In genomic region chr15:65060641-65061397, GRCh38 we compare ENCODE assay signal across 19 cellular contexts. TPM values are rescaled to one million over a fixed set of nuclear protein-coding genes. Genes with fewer than 3 reads are reported as not detected.
DNase-seq lines count a peak whose midpoint lies in the region; ATAC-seq, FAIRE-seq and TF ChIP-seq lines count a peak whose summit lies in the region.
"Had no signal": no experiment of that assay in that cellular context is flagged by ENCODE, and none has a peak within 500 bp of the region (broad histone marks: within the 10 kb centered on the region; RNA-seq: fewer than 3 reads in every experiment).

No MANE protein-coding gene starts in this region.

- ATAC-seq in GM21786 (IDR thresholded peaks at IDR 0.05; ENCODE audit: unreplicated experiment) = no peak
- ATAC-seq in HG02973 (IDR thresholded peaks at IDR 0.05; ENCODE audit: unreplicated experiment) = no peak
- no peak for ATAC-seq in HG02623 (IDR thresholded peaks at IDR 0.05; ENCODE audit: unreplicated experiment)
- ATAC-seq: K562, psoas muscle had no signal

- intact Hi-C loops in head of caudate nucleus (cut with DNase I) = no loop called here

- H3K27ac ChIP-seq in temporal lobe (ENCODE audit: low read depth, low read length) = peak overlapping the region; percentile 63
- H3K27ac ChIP-seq: GM23248, psoas muscle had no signal

- TF ChIP-seq CTCF in D721Med (IDR thresholded peaks at IDR 0.05; ENCODE audit: insufficient read depth, missing control alignments) = no peak

- no peak for FAIRE-seq in D721Med (lab: Jason Lieb, UNC)
- FAIRE-seq: K562, kidney had no signal

- peak; percentile 24 for DNase-seq in M059J (ENCODE audit: low read depth)
- DNase-seq in head of caudate nucleus = peak in 41 of 42 donors; percentile 38 to 89 (median 75)
- peak; percentile 9 for DNase-seq in middle frontal gyrus (ENCODE audit: extremely low spot score, low spot score)
- DNase-seq in D721Med (ENCODE audit: insufficient read length, low spot score) = no peak
- DNase-seq: activated gamma-delta T cell; endodermal cell; GM23248; kidney; NCI-H1092 treated with DMSO at 0.1 percent for 48 hours; NCI-H446; psoas muscle; stimulated activated CD4-positive, alpha-beta T cell treated with anti-CD3 and anti-CD28 coated beads, Interleukin-2, amount 100 ng/mL, for 24 hours; stimulated activated CD8-positive, alpha-beta memory T cell treated with anti-CD3 and anti-CD28 coated beads, Interleukin-4, amount 100 ng/mL, for 48 hours had no signal

RNA-seq across cellular contexts. Expression of gene RASL12, which starts 7.0 kb away (rescaled TPM):
- total RNA-seq in M059J (2014; rRNA removed; shearing (Covaris generic)) = not detected in 2 replicates
- 2.2 TPM for total RNA-seq in temporal lobe
- total RNA-seq: GM23248, K562 had no signal

RNA-seq across cellular contexts. Expression of gene SLC51B, which starts 15.6 kb away (rescaled TPM):
- not detected in 2 replicates for total RNA-seq in M059J (2014; rRNA removed; shearing (Covaris generic))
- not detected for total RNA-seq in temporal lobe
- total RNA-seq: endodermal cell, GM23248, K562, myocyte, psoas muscle had no signal

RNA-seq across cellular contexts. Expression of gene KBTBD13, which starts 15.7 kb away (rescaled TPM):
- not detected in 2 replicates for total RNA-seq in M059J (2014; rRNA removed; shearing (Covaris generic))
- total RNA-seq in temporal lobe = not detected
- total RNA-seq: endodermal cell, GM23248 had no signal

RNA-seq across cellular contexts. Expression of gene MTFMT, which starts 31.4 kb away (rescaled TPM):
- 19.9 and 21.2 TPM in 2 replicates for total RNA-seq in M059J (2014; rRNA removed; shearing (Covaris generic))
- total RNA-seq in temporal lobe = 15.7 TPM

RNA-seq across cellular contexts. Expression of gene UBAP1L, which starts 54.2 kb away (rescaled TPM):
- 0.10 and 0.12 TPM in 2 replicates for total RNA-seq in M059J (2014; rRNA removed; shearing (Covaris generic))
- total RNA-seq in temporal lobe = 2.0 TPM
